ENCODE assay signal across 10 cellular contexts in genomic region chr13:100032642-100033041, GRCh38. TPM values are rescaled to one million over a fixed set of nuclear protein-coding genes. Genes with fewer than 3 reads are reported as not detected.
"Had no signal": no experiment of that assay in that cellular context is flagged by ENCODE, and none has a peak within 500 bp of the region (broad histone marks: within the 10 kb centered on the region; RNA-seq: fewer than 3 reads in every experiment).

No MANE protein-coding gene starts in this region.

RNA-seq across cellular contexts. Expression of gene ZIC2, which starts 51.1 kb away (rescaled TPM):
- total RNA-seq: activated B cell treated with CpG ODN at 0.5 μM for 24 hours; activated CD4-positive, alpha-beta memory T cell treated with anti-CD3 and anti-CD28 coated beads for 36 hours; activated CD4-positive, alpha-beta T cell treated with anti-CD3 and anti-CD28 coated beads for 36 hours; activated CD4-positive, alpha-beta T cell treated with anti-CD3 and anti-CD28 coated beads, Interleukin-2, amount 10 ng/mL, durations not matched to agents 24 days and 14 days; activated CD4-positive, alpha-beta T cell treated with anti-CD3 and anti-CD28 coated beads, Interleukin-2, amount 10 ng/mL, durations not matched to agents 7 days and 5 days; activated CD8-positive, alpha-beta memory T cell treated with anti-CD3 and anti-CD28 coated beads for 36 hours; activated CD8-positive, alpha-beta T cell treated with anti-CD3 and anti-CD28 coated beads for 36 hours; activated CD8-positive, alpha-beta T cell treated with anti-CD3 and anti-CD28 coated beads, Interleukin-2, amount 10 ng/mL, durations not matched to agents 7 days and 5 days; T-helper 17 cell; T-helper 2 cell treated with Interferon-gamma antibody and Interleukin-4, amounts not matched to agents 100 ng/mL and 5 ng/mL, for 36 hours had no signal
